In genomic region chr7:141956084-141956483, GRCh38 we compare ENCODE assay signal across 27 cellular contexts. TPM values are rescaled to one million over a fixed set of nuclear protein-coding genes. Genes with fewer than 3 reads are reported as not detected.
DNase-seq lines count a peak whose midpoint lies in the region; ATAC-seq and TF ChIP-seq lines count a peak whose summit lies in the region.
"Had no signal": no experiment of that assay in that cellular context is flagged by ENCODE, and none has a peak within 500 bp of the region (broad histone marks: within the 10 kb centered on the region; RNA-seq: fewer than 3 reads in every experiment).

No MANE protein-coding gene starts in this region.

- H3K27ac ChIP-seq in right cardiac atrium (ENCODE audit: low read length) = no peak overlapping the region
- no peak overlapping the region for H3K27ac ChIP-seq in thyroid gland
- H3K27ac ChIP-seq: PC-9, SK-N-MC, suprapubic skin had no signal

- H3K4me3 ChIP-seq in right cardiac atrium (ENCODE audit: low read length) (no peak overlapping the region), thyroid gland (replicated peaks in 1 of 3) (no peak overlapping the region)
- H3K4me3 ChIP-seq: PC-9, SK-N-MC, suprapubic skin had no signal

- H3K36me3 Mint-ChIP-seq in endothelial cell (ENCODE audit: low read depth, unreplicated experiment) = no peaks in the 10 kb centered on the region
- H3K36me3 Mint-ChIP-seq: activated naive CD8-positive, alpha-beta T cell treated with anti-CD3 and anti-CD28 coated beads for 36 hours; CD4-positive, alpha-beta memory T cell; IgD-negative memory B cell; natural killer cell had no signal

- no peaks in the 10 kb centered on the region for H3K9me3 ChIP-seq in right cardiac atrium (ENCODE audit: control insufficient read depth, low read length)
- no peaks in the 10 kb centered on the region for H3K9me3 ChIP-seq in thyroid gland
- H3K9me3 ChIP-seq: suprapubic skin had no signal

- intact Hi-C loops in left ventricle myocardium superior (cut with micrococcal nuclease) = no loop called here
- intact Hi-C loops in right cardiac atrium (cut with DNase I) = no loop called here
- intact Hi-C loops in thyroid gland (cut with DNase I) = no loop called here

- no peak for TF ChIP-seq CTCF in thyroid gland (IDR thresholded peaks at IDR 0.05)
- no peak for TF ChIP-seq CTCF in endothelial cell (IDR thresholded peaks at IDR 0.05; ENCODE audit: unreplicated experiment)

- H3K4me3 Mint-ChIP-seq in endothelial cell (ENCODE audit: unreplicated experiment) = no peak overlapping the region
- H3K4me3 Mint-ChIP-seq: activated naive CD8-positive, alpha-beta T cell treated with anti-CD3 and anti-CD28 coated beads for 36 hours; CD4-positive, alpha-beta memory T cell; IgD-negative memory B cell; natural killer cell had no signal

- TF ChIP-seq POLR2A in thyroid gland (IDR thresholded peaks at IDR 0.05) = no peak

- ATAC-seq in left ventricle myocardium superior (peak; percentile 18), right cardiac atrium (no peak), HG02610 (IDR thresholded peaks at IDR 0.05; ENCODE audit: unreplicated experiment) (no peak)
- ATAC-seq: activated CD4-positive, CD25-positive, alpha-beta regulatory T cell treated with anti-CD3 and anti-CD28 coated beads, Interleukin-2, amount 50 U/mL, for 24 hours; natural killer cell had no signal

- 61% methylated on average over 3 of the region's 3 CpGs for WGBS in right cardiac atrium
- WGBS in thyroid gland, 2 donors = 73 to 76% methylated on average over 3 of the region's 3 CpGs

- no peaks in the 10 kb centered on the region for H3K4me1 ChIP-seq in right cardiac atrium (ENCODE audit: control insufficient read depth, insufficient read depth, low read length)
- H3K4me1 ChIP-seq in thyroid gland = no peaks in the 10 kb centered on the region
- H3K4me1 ChIP-seq: suprapubic skin had no signal

- H3K36me3 ChIP-seq in thyroid gland = no peaks in the 10 kb centered on the region
- H3K36me3 ChIP-seq: suprapubic skin had no signal

- H3K27me3 ChIP-seq in right cardiac atrium (ENCODE audit: control insufficient read depth, insufficient read depth) = no peaks in the 10 kb centered on the region
- no peaks in the 10 kb centered on the region for H3K27me3 ChIP-seq in thyroid gland
- H3K27me3 ChIP-seq: suprapubic skin had no signal

- no peak overlapping the region for H3K27ac Mint-ChIP-seq in endothelial cell (ENCODE audit: unreplicated experiment)
- H3K27ac Mint-ChIP-seq: activated naive CD8-positive, alpha-beta T cell treated with anti-CD3 and anti-CD28 coated beads for 36 hours; CD4-positive, alpha-beta memory T cell; IgD-negative memory B cell; natural killer cell; progenitor cell of endocrine pancreas had no signal

- no peak for DNase-seq in left ventricle myocardium superior
- no peak for DNase-seq in right cardiac atrium
- peak; percentile 21 for DNase-seq in RKO (ENCODE audit: low spot score)
- peak; percentile 3 for DNase-seq in inferior parietal cortex (ENCODE audit: extremely low spot score)
- DNase-seq in NCI-H1417 treated with DMSO at 0.1 percent for 48 hours (lab: John Stamatoyannopoulos, UW) = no peak
- no peak for DNase-seq in thyroid gland
- DNase-seq in endothelial cell (ENCODE audit: low spot score) = no peak
- DNase-seq: activated naive CD8-positive, alpha-beta T cell treated with anti-CD3 and anti-CD28 coated beads for 36 hours; CD4-positive, alpha-beta memory T cell; dermis blood vessel endothelial cell; DND-41; GOT3; natural killer cell; NCI-H1092 treated with DMSO at 0.1 percent for 48 hours; NCI-H526; PC-9; T1000 had no signal

- no peaks in the 10 kb centered on the region for H3K9me3 Mint-ChIP-seq in endothelial cell (ENCODE audit: unreplicated experiment)
- H3K9me3 Mint-ChIP-seq: activated naive CD8-positive, alpha-beta T cell treated with anti-CD3 and anti-CD28 coated beads for 36 hours; natural killer cell had no signal

- H3K4me1 Mint-ChIP-seq in endothelial cell (ENCODE audit: unreplicated experiment) = no peaks in the 10 kb centered on the region
- H3K4me1 Mint-ChIP-seq: CD4-positive, alpha-beta memory T cell; natural killer cell had no signal

- H3K27me3 Mint-ChIP-seq in endothelial cell (ENCODE audit: unreplicated experiment) = no peaks in the 10 kb centered on the region
- H3K27me3 Mint-ChIP-seq: IgD-negative memory B cell, progenitor cell of endocrine pancreas had no signal

RNA-seq across cellular contexts. Expression of gene CLEC5A, which starts 9.3 kb away (rescaled TPM):
- total RNA-seq in left ventricle myocardium superior = 0.50 TPM
- total RNA-seq in right cardiac atrium = under 1 TPM; 0.08 to 0.74 (median 0.25) TPM
- polyA plus RNA-seq in right cardiac atrium = 0.27 TPM
- total RNA-seq in thyroid gland = 1 to 10 TPM in 2 of 4 donors, under 1 TPM in 2; 0.33 to 3.2 (median 0.95) TPM
- total RNA-seq in endothelial cell (ENCODE audit: unreplicated experiment) = not detected
- total RNA-seq: A172; activated CD8-positive, alpha-beta memory T cell treated with anti-CD3 and anti-CD28 coated beads for 36 hours; activated naive CD8-positive, alpha-beta T cell treated with anti-CD3 and anti-CD28 coated beads for 36 hours; dermis blood vessel endothelial cell; epithelial cell of proximal tubule; PC-9; progenitor cell of endocrine pancreas had no signal
- polyA plus RNA-seq: CD4-positive, alpha-beta memory T cell; IgD-negative memory B cell had no signal

RNA-seq across cellular contexts. Expression of gene TAS2R38, which starts 17.5 kb away (rescaled TPM):
- total RNA-seq in left ventricle myocardium superior (not detected), right cardiac atrium (not detected), thyroid gland (not detected), endothelial cell (ENCODE audit: unreplicated experiment) (not detected)
- not detected for polyA plus RNA-seq in right cardiac atrium
- total RNA-seq: A172; activated CD8-positive, alpha-beta memory T cell treated with anti-CD3 and anti-CD28 coated beads for 36 hours; activated naive CD8-positive, alpha-beta T cell treated with anti-CD3 and anti-CD28 coated beads for 36 hours; CD4-positive, alpha-beta memory T cell; dermis blood vessel endothelial cell; epithelial cell of proximal tubule; lower leg skin; natural killer cell; PC-9; progenitor cell of endocrine pancreas; suprapubic skin had no signal
- polyA plus RNA-seq: CD4-positive, alpha-beta memory T cell; IgD-negative memory B cell had no signal

RNA-seq across cellular contexts. Expression of gene MGAM, which starts 39.6 kb away (rescaled TPM):
- total RNA-seq in left ventricle myocardium superior = 1.1 TPM
- 1 to 10 TPM in 1 of 4 donors, under 1 TPM in 3; 0.37 to 1.3 (median 0.58) TPM for total RNA-seq in right cardiac atrium
- polyA plus RNA-seq in right cardiac atrium = 0.05 TPM
- under 1 TPM; 0.11 to 0.27 (median 0.14) TPM for total RNA-seq in thyroid gland
- total RNA-seq in endothelial cell (ENCODE audit: unreplicated experiment) = 2.3 TPM
- total RNA-seq: A172, dermis blood vessel endothelial cell, epithelial cell of proximal tubule had no signal
- polyA plus RNA-seq: CD4-positive, alpha-beta memory T cell; IgD-negative memory B cell had no signal

RNA-seq across cellular contexts. Expression of gene OR9A4, which starts 39.9 kb away (rescaled TPM):
- total RNA-seq in left ventricle myocardium superior (not detected), right cardiac atrium (under 1 TPM in 1 of 4 donors, not detected in 3; 0.20 TPM), thyroid gland (not detected), endothelial cell (ENCODE audit: unreplicated experiment) (not detected)
- not detected for polyA plus RNA-seq in right cardiac atrium
- total RNA-seq: A172; activated CD8-positive, alpha-beta memory T cell treated with anti-CD3 and anti-CD28 coated beads for 36 hours; activated naive CD8-positive, alpha-beta T cell treated with anti-CD3 and anti-CD28 coated beads for 36 hours; CD4-positive, alpha-beta memory T cell; dermis blood vessel endothelial cell; epithelial cell of proximal tubule; lower leg skin; natural killer cell; PC-9; suprapubic skin had no signal
- polyA plus RNA-seq: CD4-positive, alpha-beta memory T cell; IgD-negative memory B cell had no signal

Comparison
In these comparisons a context has a peak if more than half of its experiments do, and no peak if none do; other contexts are left out.
1. DNase-seq: peak in RKO (single experiment) and inferior parietal cortex (single experiment); none in left ventricle myocardium superior (single experiment), right cardiac atrium (0 of 3), NCI-H1417 treated with DMSO at 0.1 percent for 48 hours (single experiment), thyroid gland (0 of 2) and endothelial cell (single experiment).